ENCODE assay signal across 1 cellular context in the genomic region with DNA sequence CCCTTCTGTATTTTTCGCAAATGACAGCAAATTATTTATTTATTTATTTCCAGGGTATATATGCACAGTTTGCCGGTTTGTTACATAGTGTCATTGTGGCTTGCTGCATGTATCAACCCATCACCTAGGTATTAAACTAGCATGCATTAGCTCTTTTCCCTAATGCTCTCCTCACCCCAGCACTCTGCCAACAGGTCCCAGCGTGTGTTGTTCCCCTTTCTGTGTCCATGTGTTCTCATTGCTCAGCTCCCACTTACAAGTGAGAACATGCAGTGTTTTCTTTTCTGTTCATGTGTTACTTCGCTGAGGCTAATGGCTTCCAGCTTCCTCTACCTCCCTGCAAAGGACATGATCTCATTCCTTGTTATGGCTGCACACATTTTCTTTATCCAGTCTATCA.
TF ChIP-seq lines count a peak whose summit lies in the region.

No MANE protein-coding gene starts in this region.

TF ChIP-seq in GM23338, 12 proteins besides CTCF, POLR2A, EP300 and RAD21 (continued from another document):
- TF ChIP-seq, protein P1, sequence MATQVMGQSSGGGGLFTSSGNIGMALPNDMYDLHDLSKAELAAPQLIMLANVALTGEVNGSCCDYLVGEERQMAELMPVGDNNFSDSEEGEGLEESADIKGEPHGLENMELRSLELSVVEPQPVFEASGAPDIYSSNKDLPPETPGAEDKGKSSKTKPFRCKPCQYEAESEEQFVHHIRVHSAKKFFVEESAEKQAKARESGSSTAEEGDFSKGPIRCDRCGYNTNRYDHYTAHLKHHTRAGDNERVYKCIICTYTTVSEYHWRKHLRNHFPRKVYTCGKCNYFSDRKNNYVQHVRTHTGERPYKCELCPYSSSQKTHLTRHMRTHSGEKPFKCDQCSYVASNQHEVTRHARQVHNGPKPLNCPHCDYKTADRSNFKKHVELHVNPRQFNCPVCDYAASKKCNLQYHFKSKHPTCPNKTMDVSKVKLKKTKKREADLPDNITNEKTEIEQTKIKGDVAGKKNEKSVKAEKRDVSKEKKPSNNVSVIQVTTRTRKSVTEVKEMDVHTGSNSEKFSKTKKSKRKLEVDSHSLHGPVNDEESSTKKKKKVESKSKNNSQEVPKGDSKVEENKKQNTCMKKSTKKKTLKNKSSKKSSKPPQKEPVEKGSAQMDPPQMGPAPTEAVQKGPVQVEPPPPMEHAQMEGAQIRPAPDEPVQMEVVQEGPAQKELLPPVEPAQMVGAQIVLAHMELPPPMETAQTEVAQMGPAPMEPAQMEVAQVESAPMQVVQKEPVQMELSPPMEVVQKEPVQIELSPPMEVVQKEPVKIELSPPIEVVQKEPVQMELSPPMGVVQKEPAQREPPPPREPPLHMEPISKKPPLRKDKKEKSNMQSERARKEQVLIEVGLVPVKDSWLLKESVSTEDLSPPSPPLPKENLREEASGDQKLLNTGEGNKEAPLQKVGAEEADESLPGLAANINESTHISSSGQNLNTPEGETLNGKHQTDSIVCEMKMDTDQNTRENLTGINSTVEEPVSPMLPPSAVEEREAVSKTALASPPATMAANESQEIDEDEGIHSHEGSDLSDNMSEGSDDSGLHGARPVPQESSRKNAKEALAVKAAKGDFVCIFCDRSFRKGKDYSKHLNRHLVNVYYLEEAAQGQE (IDR thresholded peaks at IDR 0.05; ENCODE audit: unreplicated experiment), result no peak
- TF ChIP-seq ZNF114 (CRISPR knock-in tag; IDR thresholded peaks at IDR 0.05) (no peak), POLR2AphosphoS5 (IDR thresholded peaks at IDR 0.05; ENCODE audit: low read depth) (no peak), CREB1 (CRISPR knock-in tag; IDR thresholded peaks at IDR 0.05; ENCODE audit: low read depth) (no peak), EZH2phosphoT487 (IDR thresholded peaks at IDR 0.05; ENCODE audit: unreplicated experiment) (no peak), JUNB (IDR thresholded peaks at IDR 0.05; ENCODE audit: unreplicated experiment) (no peak), ZNF331 (CRISPR knock-in tag; IDR thresholded peaks at IDR 0.05; ENCODE audit: low read depth) (no peak)
- TF ChIP-seq, protein P2, sequence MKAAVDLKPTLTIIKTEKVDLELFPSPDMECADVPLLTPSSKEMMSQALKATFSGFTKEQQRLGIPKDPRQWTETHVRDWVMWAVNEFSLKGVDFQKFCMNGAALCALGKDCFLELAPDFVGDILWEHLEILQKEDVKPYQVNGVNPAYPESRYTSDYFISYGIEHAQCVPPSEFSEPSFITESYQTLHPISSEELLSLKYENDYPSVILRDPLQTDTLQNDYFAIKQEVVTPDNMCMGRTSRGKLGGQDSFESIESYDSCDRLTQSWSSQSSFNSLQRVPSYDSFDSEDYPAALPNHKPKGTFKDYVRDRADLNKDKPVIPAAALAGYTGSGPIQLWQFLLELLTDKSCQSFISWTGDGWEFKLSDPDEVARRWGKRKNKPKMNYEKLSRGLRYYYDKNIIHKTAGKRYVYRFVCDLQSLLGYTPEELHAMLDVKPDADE (IDR thresholded peaks at IDR 0.05), result no peak
TF ChIP-seq in GM23338: peak in this region for 0.
